In the genomic region with DNA sequence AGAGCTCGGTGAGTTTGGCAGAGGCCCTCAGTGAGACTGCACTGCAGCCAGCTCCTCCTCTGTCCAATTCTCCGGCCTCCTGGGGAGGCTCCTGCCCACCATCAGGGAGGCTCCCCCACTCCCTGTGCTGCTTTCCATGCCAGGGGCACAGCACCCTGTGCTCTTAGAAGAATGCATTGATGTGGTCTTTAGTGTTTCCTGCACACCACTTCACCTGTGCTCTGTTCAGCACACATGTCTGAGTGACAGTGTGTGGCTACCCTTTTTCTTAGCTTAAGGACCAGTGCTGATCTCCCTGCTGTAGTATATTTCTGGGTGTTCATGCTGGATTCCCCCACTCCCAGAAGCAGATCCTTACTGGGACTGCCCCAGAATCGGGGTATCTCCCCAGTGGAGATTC, we compare ENCODE assay signal across 37 cellular contexts. TPM values are rescaled to one million over a fixed set of nuclear protein-coding genes. Genes with fewer than 3 reads are reported as not detected.
"Had no signal": no experiment of that assay in that cellular context is flagged by ENCODE, and none has a peak within 500 bp of the region (broad histone marks: within the 10 kb centered on the region; RNA-seq: fewer than 3 reads in every experiment).

No MANE protein-coding gene starts in this region.

- H3K27ac Mint-ChIP-seq: activated B cell treated with CpG ODN at 0.5 μM for 24 hours; activated CD4-positive, alpha-beta memory T cell treated with anti-CD3 and anti-CD28 coated beads for 36 hours; activated CD8-positive, alpha-beta T cell treated with anti-CD3 and anti-CD28 coated beads for 36 hours; activated naive CD4-positive, alpha-beta T cell treated with anti-CD3 and anti-CD28 coated beads, Interleukin-2, amount 10 ng/mL, durations not matched to agents 7 days and 5 days; activated naive CD4-positive, alpha-beta T cell treated with anti-CD3 and anti-CD28 coated beads, Interleukin-2, amount 50 U/mL, for 24 hours; activated naive CD8-positive, alpha-beta T cell; activated naive CD8-positive, alpha-beta T cell treated with anti-CD3 and anti-CD28 coated beads, Interleukin-2, amount 10 ng/mL, durations not matched to agents 7 days and 5 days; activated naive CD8-positive, alpha-beta T cell treated with anti-CD3 and anti-CD28 coated beads, Interleukin-2, amount 50 U/mL, for 24 hours; activated T-cell treated with anti-CD3 and anti-CD28 coated beads, Interleukin-2, amount 50 U/mL, for 24 hours; activated T-helper 2 cell treated with anti-CD3 and anti-CD28 coated beads, Interferon-gamma antibody, Interleukin-2, Interleukin-4, amounts not matched to agents 10 μg/mL and 5 μg/mL and 100 μg/mL, durations not matched to agents 14 hours and 24 hours and 36 hours; brain; T-cell; T-helper 1 cell treated with Interleukin-12 subunit alpha and Interleukin-12 subunit beta and Interleukin-4 antibody, amounts not matched to agents 30 μg/mL and 1 μg/mL, for 36 hours; T-helper 2 cell treated with Interferon-gamma antibody and Interleukin-4, amounts not matched to agents 5 μg/mL and 100 μg/mL, for 36 hours had no signal

- H3K27ac ChIP-seq: ascending aorta, cardiac muscle cell, VCaP had no signal

- DNase-seq: activated B cell treated with CpG ODN at 0.5 μM for 24 hours; activated CD4-positive, alpha-beta memory T cell treated with anti-CD3 and anti-CD28 coated beads for 36 hours; activated CD4-positive, alpha-beta T cell treated with anti-CD3 and anti-CD28 coated beads for 4 hours; activated CD4-positive, alpha-beta T cell treated with anti-CD3 and anti-CD28 coated beads, Interleukin-2, amount 50 U/mL, for 1 hour; activated CD4-positive, alpha-beta T cell treated with anti-CD3 and anti-CD28 coated beads, Interleukin-2, amount 50 U/mL, for 4 hours; activated CD4-positive, CD25-positive, alpha-beta regulatory T cell treated with anti-CD3 and anti-CD28 coated beads, Interleukin-2, amount 50 U/mL, for 72 hours; activated CD8-positive, alpha-beta memory T cell treated with anti-CD3 and anti-CD28 coated beads, Interleukin-2, amount 50 U/mL, for 4 hours; activated CD8-positive, alpha-beta T cell treated with anti-CD3 and anti-CD28 coated beads for 36 hours; activated effector memory CD4-positive, alpha-beta T cell treated with Interleukin-2 at 50 U/mL for 16 hours; activated gamma-delta T cell; activated naive CD4-positive, alpha-beta T cell treated with anti-CD3 and anti-CD28 coated beads, Interleukin-2, amount 10 ng/mL, durations not matched to agents 7 days and 5 days; activated naive CD4-positive, alpha-beta T cell treated with Interleukin-2 at 50 U/mL for 16 hours; activated naive CD8-positive, alpha-beta T cell treated with anti-CD3 and anti-CD28 coated beads, Interleukin-2, amount 10 ng/mL, durations not matched to agents 7 days and 5 days; activated naive CD8-positive, alpha-beta T cell treated with anti-CD3 and anti-CD28 coated beads, Interleukin-2, amount 50 U/mL, for 24 hours; activated T-cell treated with anti-CD3 and anti-CD28 coated beads for 4 hours; activated T-cell treated with anti-CD3 and anti-CD28 coated beads, Interleukin-2, amount 50 U/mL, for 24 hours; activated T-cell treated with anti-CD3 and anti-CD28 coated beads, Interleukin-2, amount 50 U/mL, for 48 hours; amygdala; anterior cingulate cortex; caudate nucleus; cerebellar nuclear complex; T-cell; T-helper 2 cell; T-helper 9 cell had no signal

- ATAC-seq: activated CD8-positive, alpha-beta T cell treated with anti-CD3 and anti-CD28 coated beads for 36 hours; T-cell had no signal

- H3K27me3 ChIP-seq: ascending aorta, cardiac muscle cell had no signal

- H3K4me3 Mint-ChIP-seq: activated B cell treated with CpG ODN at 0.5 μM for 24 hours; activated CD4-positive, alpha-beta memory T cell treated with anti-CD3 and anti-CD28 coated beads for 36 hours; activated CD8-positive, alpha-beta T cell treated with anti-CD3 and anti-CD28 coated beads for 36 hours; activated naive CD4-positive, alpha-beta T cell treated with anti-CD3 and anti-CD28 coated beads, Interleukin-2, amount 10 ng/mL, durations not matched to agents 7 days and 5 days; activated naive CD4-positive, alpha-beta T cell treated with anti-CD3 and anti-CD28 coated beads, Interleukin-2, amount 50 U/mL, for 24 hours; activated naive CD8-positive, alpha-beta T cell; activated naive CD8-positive, alpha-beta T cell treated with anti-CD3 and anti-CD28 coated beads, Interleukin-2, amount 10 ng/mL, durations not matched to agents 7 days and 5 days; activated naive CD8-positive, alpha-beta T cell treated with anti-CD3 and anti-CD28 coated beads, Interleukin-2, amount 50 U/mL, for 24 hours; activated T-cell treated with anti-CD3 and anti-CD28 coated beads, Interleukin-2, amount 50 U/mL, for 24 hours; brain; central memory CD8-positive, alpha-beta T cell; T-cell; T-helper 1 cell treated with Interleukin-12 subunit alpha and Interleukin-12 subunit beta and Interleukin-4 antibody, amounts not matched to agents 30 μg/mL and 1 μg/mL, for 36 hours; T-helper 2 cell treated with Interferon-gamma antibody and Interleukin-4, amounts not matched to agents 5 μg/mL and 100 μg/mL, for 36 hours had no signal

- H3K36me3 Mint-ChIP-seq: activated CD4-positive, alpha-beta memory T cell treated with anti-CD3 and anti-CD28 coated beads for 36 hours; activated naive CD4-positive, alpha-beta T cell treated with anti-CD3 and anti-CD28 coated beads, Interleukin-2, amount 10 ng/mL, durations not matched to agents 7 days and 5 days; activated naive CD4-positive, alpha-beta T cell treated with anti-CD3 and anti-CD28 coated beads, Interleukin-2, amount 50 U/mL, for 24 hours; activated naive CD8-positive, alpha-beta T cell; activated naive CD8-positive, alpha-beta T cell treated with anti-CD3 and anti-CD28 coated beads, Interleukin-2, amount 10 ng/mL, durations not matched to agents 7 days and 5 days; brain; T-cell had no signal

- H3K9me3 Mint-ChIP-seq: activated CD4-positive, alpha-beta memory T cell treated with anti-CD3 and anti-CD28 coated beads for 36 hours; activated CD8-positive, alpha-beta T cell treated with anti-CD3 and anti-CD28 coated beads for 36 hours; activated naive CD4-positive, alpha-beta T cell treated with anti-CD3 and anti-CD28 coated beads, Interleukin-2, amount 10 ng/mL, durations not matched to agents 7 days and 5 days; activated T-cell treated with anti-CD3 and anti-CD28 coated beads, Interleukin-2, amount 50 U/mL, for 24 hours; activated T-helper 2 cell treated with anti-CD3 and anti-CD28 coated beads, Interferon-gamma antibody, Interleukin-2, Interleukin-4, amounts not matched to agents 10 μg/mL and 5 μg/mL and 100 μg/mL, durations not matched to agents 14 hours and 24 hours and 36 hours; T-helper 2 cell treated with Interferon-gamma antibody and Interleukin-4, amounts not matched to agents 5 μg/mL and 100 μg/mL, for 36 hours had no signal

- H3K4me1 Mint-ChIP-seq: activated B cell treated with CpG ODN at 0.5 μM for 24 hours; activated naive CD4-positive, alpha-beta T cell treated with anti-CD3 and anti-CD28 coated beads, Interleukin-2, amount 10 ng/mL, durations not matched to agents 7 days and 5 days; activated naive CD4-positive, alpha-beta T cell treated with anti-CD3 and anti-CD28 coated beads, Interleukin-2, amount 50 U/mL, for 24 hours; activated naive CD8-positive, alpha-beta T cell treated with anti-CD3 and anti-CD28 coated beads, Interleukin-2, amount 10 ng/mL, durations not matched to agents 7 days and 5 days; activated naive CD8-positive, alpha-beta T cell treated with anti-CD3 and anti-CD28 coated beads, Interleukin-2, amount 50 U/mL, for 24 hours; central memory CD8-positive, alpha-beta T cell; T-cell had no signal

- H3K4me1 ChIP-seq: ascending aorta had no signal

- H3K36me3 ChIP-seq: ascending aorta, cardiac muscle cell had no signal

- H3K4me3 ChIP-seq: ascending aorta, cardiac muscle cell had no signal

- H3K27me3 Mint-ChIP-seq: activated naive CD4-positive, alpha-beta T cell treated with anti-CD3 and anti-CD28 coated beads, Interleukin-2, amount 10 ng/mL, durations not matched to agents 7 days and 5 days; activated naive CD8-positive, alpha-beta T cell treated with anti-CD3 and anti-CD28 coated beads, Interleukin-2, amount 10 ng/mL, durations not matched to agents 7 days and 5 days had no signal

RNA-seq across cellular contexts. Expression of gene PRR20G, which starts 36.2 kb away (rescaled TPM):
- total RNA-seq: activated B cell treated with CpG ODN at 0.5 μM for 24 hours; activated CD4-positive, alpha-beta memory T cell treated with anti-CD3 and anti-CD28 coated beads for 36 hours; activated CD8-positive, alpha-beta memory T cell treated with anti-CD3 and anti-CD28 coated beads for 36 hours; activated CD8-positive, alpha-beta T cell treated with anti-CD3 and anti-CD28 coated beads for 36 hours; activated naive CD8-positive, alpha-beta T cell treated with anti-CD3 and anti-CD28 coated beads, Interleukin-2, amount 10 ng/mL, durations not matched to agents 7 days and 5 days; activated T-helper 2 cell treated with anti-CD3 and anti-CD28 coated beads, Interferon-gamma antibody, Interleukin-2, Interleukin-4, amounts not matched to agents 10 μg/mL and 5 μg/mL and 100 μg/mL, durations not matched to agents 14 hours and 24 hours and 36 hours; ascending aorta; bronchial epithelial cell; cardiac muscle cell; T-cell had no signal
- polyA plus RNA-seq: adipose tissue, cardiac muscle cell had no signal
